Comparison of ENCODE assay signal across 1 cellular context in the genomic region with DNA sequence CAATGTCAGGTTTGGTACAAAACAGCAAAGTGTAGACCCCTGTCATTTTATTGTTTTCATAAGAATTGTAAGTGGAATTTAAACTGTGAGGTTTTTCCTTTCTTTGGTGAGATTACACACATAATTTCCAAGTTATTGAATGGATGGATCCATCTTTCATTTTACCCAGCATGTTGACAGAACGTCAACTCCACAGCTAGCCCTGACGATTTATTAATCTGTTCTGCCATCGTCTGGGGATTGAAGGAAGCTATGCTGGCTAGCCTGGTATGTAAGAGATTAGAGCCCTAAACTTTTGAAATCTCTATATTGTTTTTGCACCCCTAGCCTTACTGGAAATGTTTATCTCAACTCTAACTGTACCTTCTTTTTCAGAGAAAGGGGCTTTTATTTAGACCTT.
TF ChIP-seq lines count a peak whose summit lies in the region.

No MANE protein-coding gene starts in this region.

TF ChIP-seq in GM12878, 131 proteins besides CTCF, POLR2A, EP300 and RAD21:
- TF ChIP-seq KDM1A (IDR thresholded peaks at IDR 0.05; ENCODE audit: borderline replicate concordance) = no peak
- TF ChIP-seq SMC3 (IDR thresholded peaks at IDR 0.05; ENCODE audit: borderline replicate concordance, low read length) = peak; percentile 47; the same call in 1 of the 2 replicates
